In genomic region chr7:100965723-100966541, GRCh38 we compare ENCODE assay signal across 1 cellular context.
TF ChIP-seq lines count a peak whose summit lies in the region.

No MANE protein-coding gene starts in this region.

TF ChIP-seq in HCT116, 20 proteins besides CTCF, POLR2A, EP300 and RAD21 (continued from another document):
- TF ChIP-seq FOSL1 (IDR thresholded peaks at IDR 0.05; ENCODE audit: low read depth): no peak
